Comparison of ENCODE assay signal across 18 cellular contexts in genomic region chr5:62115009-62115408, GRCh38.
"Had no signal": no experiment of that assay in that cellular context is flagged by ENCODE, and none has a peak within 500 bp of the region (broad histone marks: within the 10 kb centered on the region; RNA-seq: fewer than 3 reads in every experiment).

No MANE protein-coding gene starts in this region.

- H3K27ac ChIP-seq: lower lobe of right lung, sigmoid colon, spleen, thoracic aorta, vagina had no signal

- DNase-seq: activated CD4-positive, alpha-beta T cell treated with anti-CD3 and anti-CD28 coated beads for 4 hours; activated CD4-positive, alpha-beta T cell treated with anti-CD3 and anti-CD28 coated beads, Interleukin-2, amount 50 U/mL, for 48 hours; activated CD4-positive, CD25-positive, alpha-beta regulatory T cell; activated naive CD4-positive, alpha-beta T cell treated with anti-CD3 and anti-CD28 coated beads, Interleukin-2, amount 10 ng/mL, durations not matched to agents 7 days and 5 days; activated naive CD8-positive, alpha-beta T cell treated with anti-CD3 and anti-CD28 coated beads, Interleukin-2, amount 50 U/mL, for 24 hours; activated T-cell treated with anti-CD3 and anti-CD28 coated beads, Interleukin-2, amount 50 U/mL, for 48 hours; cortex of kidney; foreskin melanocyte; lower lobe of right lung; naive B cell; occipital lobe; sigmoid colon; spleen; stimulated activated CD4-positive, alpha-beta T cell treated with anti-CD3 and anti-CD28 coated beads, Interleukin-4, amount 100 ng/mL, for 1 hour; stimulated activated naive CD4-positive, alpha-beta T cell treated with Interleukin-2 at 50 U/mL for 16 hours; T1000 had no signal

- H3K4me3 ChIP-seq: lower lobe of right lung, sigmoid colon, spleen, thoracic aorta, vagina had no signal

- H3K9me3 ChIP-seq: lower lobe of right lung, sigmoid colon, spleen, thoracic aorta, vagina had no signal

- H3K36me3 ChIP-seq: lower lobe of right lung, sigmoid colon, spleen, thoracic aorta, vagina had no signal

- H3K27me3 ChIP-seq: sigmoid colon, spleen, vagina had no signal

- H3K4me1 ChIP-seq: lower lobe of right lung, sigmoid colon, spleen, vagina had no signal
